ENCODE assay signal across 8 cellular contexts in genomic region chr4:175536852-175537453, GRCh38.
DNase-seq lines count a peak whose midpoint lies in the region; ATAC-seq and TF ChIP-seq lines count a peak whose summit lies in the region.

No MANE protein-coding gene starts in this region.

- no peak overlapping the region for H3K4me3 Mint-ChIP-seq in stimulated activated naive B cell treated with anti-CD40 and anti-IgM and Interleukin-4, amounts not matched to agents 10 μg/mL and 1 μg/mL and 100 μg/mL, for 72 hours

- POLR2A ChIA-PET in SK-N-SH (lab: Yijun Ruan, JAX): no interaction called here

- 13% methylated on average over 6 of the region's 6 CpGs for WGBS in SK-N-SH (ENCODE audit: low lambda C conversion rate)

- no peaks in the 10 kb centered on the region for H3K36me3 ChIP-seq in KMS-11 (ENCODE audit: insufficient read depth)
- H3K36me3 ChIP-seq in SK-N-SH (replicated peaks in 1 of 2; ENCODE audit: control insufficient read depth in 1 of 2, insufficient read depth in 2 of 2, low read length in 1 of 2): no peaks in the 10 kb centered on the region

- CTCF ChIA-PET in SK-N-SH (lab: Yijun Ruan, JAX): interaction anchor here (0.6 to 5.1 kb wide), 18 partner anchors 9 to 773 kb away, joined by 3 to 40 read pairs (median 3); no protein-coding TSS in a partner anchor

- H3K9me3 Mint-ChIP-seq in stimulated activated naive B cell treated with anti-CD40 and anti-IgM and Interleukin-4, amounts not matched to agents 10 μg/mL and 1 μg/mL and 100 μg/mL, for 72 hours: peaks cover 4 to 5% of the 10 kb centered on the region in 2 donors

- H3F3A ChIP-seq in SK-N-SH (replicated peaks; ENCODE audit: insufficient read depth): peaks cover 3% of the 10 kb centered on the region

- no peaks in the 10 kb centered on the region for H3K79me2 ChIP-seq in KMS-11 (ENCODE audit: insufficient read depth, low read depth)
- H3K79me2 ChIP-seq in SK-N-SH (ENCODE audit: insufficient read depth): no peaks in the 10 kb centered on the region

- H2AFZ ChIP-seq in KMS-11 (ENCODE audit: low read depth) (no peak overlapping the region), SK-N-SH (ENCODE audit: low read depth) (no peak overlapping the region)

- no peaks in the 10 kb centered on the region for H4K20me1 ChIP-seq in KMS-11 (ENCODE audit: insufficient read depth)
- no peaks in the 10 kb centered on the region for H4K20me1 ChIP-seq in SK-N-SH (ENCODE audit: insufficient read depth)

- TF ChIP-seq RAD21 in SK-N-SH (IDR thresholded peaks at IDR 0.05; ENCODE audit: low read length): peak; percentile 78

- H3K9me3 ChIP-seq in SK-N-SH: no peaks in the 10 kb centered on the region

- H3K4me2 ChIP-seq in KMS-11 (no peak overlapping the region), SK-N-SH (no peak overlapping the region)

- H3K4me3 ChIP-seq in KMS-11 (IDR thresholded peaks at IDR 0.05; ENCODE audit: insufficient read depth, low read depth, low read length) (no peak overlapping the region), SK-N-SH (ENCODE audit: low read depth in 2 of 2, low read length in 1 of 2) (no peak overlapping the region)

- H3K9ac ChIP-seq in KMS-11 (no peak overlapping the region), SK-N-SH (no peak overlapping the region)

- H3K36me3 Mint-ChIP-seq in stimulated activated naive B cell treated with anti-CD40 and anti-IgM and Interleukin-4, amounts not matched to agents 10 μg/mL and 1 μg/mL and 100 μg/mL, for 72 hours: no peaks in the 10 kb centered on the region

- H3K27ac Mint-ChIP-seq in stimulated activated naive B cell treated with anti-CD40 and anti-IgM and Interleukin-4, amounts not matched to agents 10 μg/mL and 1 μg/mL and 100 μg/mL, for 72 hours: no peak overlapping the region

- H3K9me2 ChIP-seq in SK-N-SH: no peaks in the 10 kb centered on the region

- TF ChIP-seq EP300 in SK-N-SH (IDR thresholded peaks at IDR 0.05; ENCODE audit: borderline replicate concordance in 1 of 2, low read depth in 1 of 2, low read length in 1 of 2): no peak

- H3K27me3 ChIP-seq in KMS-11 (ENCODE audit: insufficient read depth, low read depth) (no peaks in the 10 kb centered on the region), SK-N-SH (ENCODE audit: insufficient read depth) (no peaks in the 10 kb centered on the region)

- DNase-seq in AG20443 (ENCODE audit: low spot score): peak; percentile 42
- peak; percentile 25 for DNase-seq in SK-N-SH
- peak; percentile 55 for DNase-seq in foreskin melanocyte
- DNase-seq in stimulated activated naive B cell treated with anti-CD40 and anti-IgM and Interleukin-4, amounts not matched to agents 10 μg/mL and 1 μg/mL and 100 μg/mL, for 72 hours: no peak
- no peak for DNase-seq in NCI-H146 (lab: John Stamatoyannopoulos, UW)
- DNase-seq in activated CD4-positive, alpha-beta T cell treated with anti-CD3 and anti-CD28 coated beads for 1 hour: no peak

- no peaks in the 10 kb centered on the region for H3K27me3 Mint-ChIP-seq in stimulated activated naive B cell treated with anti-CD40 and anti-IgM and Interleukin-4, amounts not matched to agents 10 μg/mL and 1 μg/mL and 100 μg/mL, for 72 hours

- H3K4me1 ChIP-seq in KMS-11 (ENCODE audit: low read depth, poor library complexity, severe bottlenecking) (no peaks in the 10 kb centered on the region), SK-N-SH (ENCODE audit: control insufficient read depth in 1 of 2, insufficient read depth in 2 of 2, low read depth in 1 of 2, low read length in 1 of 2) (no peaks in the 10 kb centered on the region)

- peak; percentile 93 for ATAC-seq in GM18868 (IDR thresholded peaks at IDR 0.05; ENCODE audit: unreplicated experiment)
- ATAC-seq in stimulated activated naive B cell treated with anti-CD40 and anti-IgM and Interleukin-4, amounts not matched to agents 10 μg/mL and 1 μg/mL and 100 μg/mL, for 72 hours (replicated peaks): peak; percentile 25 to 27

- TF ChIP-seq CTCF in KMS-11 (conservative IDR thresholded peaks at IDR 0.05; ENCODE audit: low read depth, low read length) (peak; percentile 73), SK-N-SH (IDR thresholded peaks at IDR 0.05) (peak; percentile 72)

- H3K27ac ChIP-seq in KMS-11 (no peak overlapping the region), SK-N-SH (ENCODE audit: low read depth in 2 of 2, low read length in 1 of 2) (no peak overlapping the region)

- no peaks in the 10 kb centered on the region for H3K4me1 Mint-ChIP-seq in stimulated activated naive B cell treated with anti-CD40 and anti-IgM and Interleukin-4, amounts not matched to agents 10 μg/mL and 1 μg/mL and 100 μg/mL, for 72 hours

TF ChIP-seq in SK-N-SH, 30 proteins besides CTCF, POLR2A, EP300 and RAD21:
- TF ChIP-seq SMC3 (IDR thresholded peaks at IDR 0.05; ENCODE audit: low read depth, low read length): peak; percentile 51
- TF ChIP-seq, protein P1, sequence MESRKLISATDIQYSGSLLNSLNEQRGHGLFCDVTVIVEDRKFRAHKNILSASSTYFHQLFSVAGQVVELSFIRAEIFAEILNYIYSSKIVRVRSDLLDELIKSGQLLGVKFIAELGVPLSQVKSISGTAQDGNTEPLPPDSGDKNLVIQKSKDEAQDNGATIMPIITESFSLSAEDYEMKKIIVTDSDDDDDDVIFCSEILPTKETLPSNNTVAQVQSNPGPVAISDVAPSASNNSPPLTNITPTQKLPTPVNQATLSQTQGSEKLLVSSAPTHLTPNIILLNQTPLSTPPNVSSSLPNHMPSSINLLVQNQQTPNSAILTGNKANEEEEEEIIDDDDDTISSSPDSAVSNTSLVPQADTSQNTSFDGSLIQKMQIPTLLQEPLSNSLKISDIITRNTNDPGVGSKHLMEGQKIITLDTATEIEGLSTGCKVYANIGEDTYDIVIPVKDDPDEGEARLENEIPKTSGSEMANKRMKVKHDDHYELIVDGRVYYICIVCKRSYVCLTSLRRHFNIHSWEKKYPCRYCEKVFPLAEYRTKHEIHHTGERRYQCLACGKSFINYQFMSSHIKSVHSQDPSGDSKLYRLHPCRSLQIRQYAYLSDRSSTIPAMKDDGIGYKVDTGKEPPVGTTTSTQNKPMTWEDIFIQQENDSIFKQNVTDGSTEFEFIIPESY (IDR thresholded peaks at IDR 0.05; ENCODE audit: borderline replicate concordance, low read depth): no peak

Comparison
In these comparisons a context has a peak if more than half of its experiments do, and no peak if none do; other contexts are left out.
1. DNase-seq: peak in AG20443 (single experiment), SK-N-SH (single experiment) and foreskin melanocyte (single experiment); none in stimulated activated naive B cell treated with anti-CD40 and anti-IgM and Interleukin-4, amounts not matched to agents 10 μg/mL and 1 μg/mL and 100 μg/mL, for 72 hours (single experiment), NCI-H146 (single experiment) and activated CD4-positive, alpha-beta T cell treated with anti-CD3 and anti-CD28 coated beads for 1 hour (single experiment).